1 cellular context compared by ENCODE assay signal in genomic region chr6:73580247-73581149, GRCh38.
TF ChIP-seq lines count a peak whose summit lies in the region.

No MANE protein-coding gene starts in this region.

TF ChIP-seq in HepG2, 621 proteins besides CTCF, POLR2A, EP300 and RAD21 (continued from another document and continues in another):
- TF ChIP-seq CBX5 (CRISPR knock-in tag; IDR thresholded peaks at IDR 0.05; ENCODE audit: borderline replicate concordance) (peak; percentile 50; the same call in 1 of the 2 replicates), ZNF746 (CRISPR knock-in tag; IDR thresholded peaks at IDR 0.05) (no peak), ZBTB37 (CRISPR knock-in tag; IDR thresholded peaks at IDR 0.05) (peak; percentile 56; the same call in 1 of the 2 replicates), GFI1 (CRISPR knock-in tag; IDR thresholded peaks at IDR 0.05; ENCODE audit: borderline replicate concordance) (no peak; the same call in 1 of the 2 replicates), HNF1B (CRISPR knock-in tag; IDR thresholded peaks at IDR 0.05) (0 out of 2 replicates have a peak, but pooled peaks have one; percentile 27), ZNF704 (CRISPR knock-in tag; IDR thresholded peaks at IDR 0.05; ENCODE audit: borderline replicate concordance) (no peak; the same call in 1 of the 2 replicates), KDM2A (CRISPR knock-in tag; IDR thresholded peaks at IDR 0.05; ENCODE audit: borderline replicate concordance, low read depth) (peak; percentile 81), ZNF501 (CRISPR knock-in tag; IDR thresholded peaks at IDR 0.05) (peak; percentile 70; the same call in 1 of the 2 replicates), ZNF558 (CRISPR knock-in tag; IDR thresholded peaks at IDR 0.05; ENCODE audit: borderline replicate concordance) (no peak), ZNF619 (CRISPR knock-in tag; IDR thresholded peaks at IDR 0.05) (no peak), ZNF773 (CRISPR knock-in tag; IDR thresholded peaks at IDR 0.05; ENCODE audit: borderline replicate concordance) (no peak), FOXP4 (CRISPR knock-in tag; IDR thresholded peaks at IDR 0.05) (peak; percentile 64; the same call in 1 of the 2 replicates), NCOA5 (CRISPR knock-in tag; IDR thresholded peaks at IDR 0.05) (no peak), SRSF1 (optimal IDR thresholded peaks at IDR 0.05; ENCODE audit: low read depth, low read length) (no peak), PHF21A (CRISPR knock-in tag; IDR thresholded peaks at IDR 0.05) (peak; percentile 63; the same call in 1 of the 2 replicates), ZBTB20 (CRISPR knock-in tag; IDR thresholded peaks at IDR 0.05; ENCODE audit: borderline replicate concordance, low read depth) (no peak), RARG (CRISPR knock-in tag; IDR thresholded peaks at IDR 0.05; ENCODE audit: low read depth) (no peak), ZNF382 (CRISPR knock-in tag; IDR thresholded peaks at IDR 0.05; ENCODE audit: borderline replicate concordance) (no peak), BORCS8-MEF2B (CRISPR knock-in tag; IDR thresholded peaks at IDR 0.05) (no peak), MBNL3 (CRISPR knock-in tag; conservative IDR thresholded peaks at IDR 0.05) (no peak), ZBTB7A (CRISPR knock-in tag; IDR thresholded peaks at IDR 0.05) (no peak), ATF7 (IDR thresholded peaks at IDR 0.05) (no peak), ATF7 (CRISPR knock-in tag; IDR thresholded peaks at IDR 0.05) (no peak), ZEB1 (IDR thresholded peaks at IDR 0.05; ENCODE audit: insufficient replicate concordance, low read depth) (peak; percentile 27), SIX1 (CRISPR knock-in tag; IDR thresholded peaks at IDR 0.05; ENCODE audit: borderline replicate concordance) (no peak), PITX1 (CRISPR knock-in tag; IDR thresholded peaks at IDR 0.05) (no peak), RFX5 (IDR thresholded peaks at IDR 0.05; ENCODE audit: low read depth, low read length) (no peak), ZNF646 (CRISPR knock-in tag; IDR thresholded peaks at IDR 0.05) (peak; percentile 87), SATB2 (CRISPR knock-in tag; IDR thresholded peaks at IDR 0.05) (0 out of 2 replicates have a peak, but pooled peaks have one; percentile 13), ZNF629 (CRISPR knock-in tag; conservative IDR thresholded peaks at IDR 0.05) (no peak), PREB (CRISPR knock-in tag; IDR thresholded peaks at IDR 0.05) (no peak), ZNF230 (CRISPR knock-in tag; IDR thresholded peaks at IDR 0.05) (no peak), ZNF576 (CRISPR knock-in tag; IDR thresholded peaks at IDR 0.05) (no peak), ZFP36 (IDR thresholded peaks at IDR 0.05; ENCODE audit: borderline replicate concordance, low read depth, low read length, partially characterized antibody) (no peak), TRIM22 (IDR thresholded peaks at IDR 0.05) (no peak), GATAD1 (CRISPR knock-in tag; IDR thresholded peaks at IDR 0.05) (no peak), TP53 (CRISPR knock-in tag; conservative IDR thresholded peaks at IDR 0.05) (no peak), CREB3 (CRISPR knock-in tag; IDR thresholded peaks at IDR 0.05) (no peak), ZNF253 (CRISPR knock-in tag; IDR thresholded peaks at IDR 0.05; ENCODE audit: borderline replicate concordance) (no peak), ZNF512B (CRISPR knock-in tag; IDR thresholded peaks at IDR 0.05; ENCODE audit: borderline replicate concordance) (peak; percentile 62; the same call in 1 of the 2 replicates), ZBTB26 (CRISPR knock-in tag; IDR thresholded peaks at IDR 0.05; ENCODE audit: borderline replicate concordance) (no peak)
